In the genomic region with DNA sequence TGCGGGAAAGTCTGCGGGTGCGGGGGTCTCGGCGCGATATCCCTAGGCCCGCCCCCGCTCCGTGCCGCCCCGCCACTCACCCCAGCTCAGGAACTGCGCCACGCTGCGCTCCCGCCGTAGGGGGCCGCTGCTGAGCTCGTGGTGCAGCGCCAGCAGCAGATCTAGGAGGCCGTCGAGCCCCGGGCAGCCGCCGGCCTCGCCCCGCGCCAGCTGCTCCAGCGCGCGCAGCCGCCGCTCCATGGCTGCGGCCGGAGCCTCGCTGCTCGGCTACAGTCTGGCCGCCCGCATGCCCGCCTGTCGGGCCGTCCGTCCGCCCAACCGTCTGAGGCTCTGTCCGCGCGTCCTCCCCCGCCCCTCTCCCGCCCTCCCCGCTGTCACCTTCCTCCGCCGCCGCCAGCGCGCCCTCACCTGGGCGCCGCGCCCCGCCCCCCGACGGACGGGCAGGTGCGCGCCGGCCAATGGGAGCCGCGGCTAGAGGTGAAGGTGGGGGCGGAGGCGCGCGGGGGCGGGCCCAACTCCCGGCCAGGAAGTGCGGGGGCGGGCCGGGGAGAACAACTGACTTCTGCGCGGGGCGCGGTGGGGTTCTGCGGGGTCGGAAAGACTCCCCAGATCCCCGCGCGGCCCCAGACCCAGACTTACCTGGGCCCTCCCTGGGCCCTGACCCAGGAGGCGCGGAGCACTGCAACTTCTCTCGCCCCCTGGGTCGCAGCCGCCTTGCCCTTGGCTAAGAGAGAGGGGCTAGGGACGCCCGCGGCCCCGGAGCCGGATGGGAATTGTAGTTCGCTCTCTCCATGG, we compare ENCODE assay signal across 8 cellular contexts. TPM values are rescaled to one million over a fixed set of nuclear protein-coding genes. Genes with fewer than 3 reads are reported as not detected.
DNase-seq lines count a peak whose midpoint lies in the region; ATAC-seq and TF ChIP-seq lines count a peak whose summit lies in the region.

Gene CDC42BPG (minus strand): TSS at position 324 of the 795 bp plus-strand sequence. CDS start 84 bp downstream, at position 240.

- peaks cover 2% of the 10 kb centered on the region for H4K20me1 ChIP-seq in osteoblast (ENCODE audit: insufficient read depth, low read length)

- no peaks in the 10 kb centered on the region for H3K36me3 ChIP-seq in osteoblast (ENCODE audit: insufficient read depth, low read length)

- TF ChIP-seq CTCF in LNCAP (IDR thresholded peaks at IDR 0.05) (peak; percentile 70), osteoblast (IDR thresholded peaks at IDR 0.05; ENCODE audit: extremely low read depth, low read depth, low read length) (peak; percentile 39)

- no peaks in the 10 kb centered on the region for H3K4me1 ChIP-seq in osteoblast (ENCODE audit: insufficient read depth, low read length)

- no peak within 1 kb of the TSS for H2AFZ ChIP-seq in osteoblast (ENCODE audit: low read length)

- H3K4me2 ChIP-seq in osteoblast (ENCODE audit: insufficient read depth, low read length) = peak within 1 kb of the TSS; percentile 28

- H3K79me2 ChIP-seq in osteoblast (ENCODE audit: insufficient read depth, low read length) = no peaks in the 10 kb centered on the region

- no peaks in the 10 kb centered on the region for H3K27me3 ChIP-seq in osteoblast (ENCODE audit: insufficient read depth, low read length)

- peak within 1 kb of the TSS; percentile 43 for H3K4me3 ChIP-seq in osteoblast (ENCODE audit: insufficient read depth, low read length)

- no peak for ATAC-seq in GM18858 (IDR thresholded peaks at IDR 0.05; ENCODE audit: unreplicated experiment)

- DNase-seq in ELF-1 (ENCODE audit: low read depth, low spot score) (peak; percentile 66), RPMI7951 (ENCODE audit: low read depth) (peak; percentile 43), foreskin melanocyte (peak; percentile 48), osteoblast (ENCODE audit: insufficient read length, low spot score, missing footprints) (peak; percentile 100), NK-92 (lab: John Stamatoyannopoulos, UW; ENCODE audit: unreplicated experiment) (no peak)
- DNase-seq in activated naive CD4-positive, alpha-beta T cell (lab: John Stamatoyannopoulos, UW) = peak in 3 of 4 experiments; percentile 35 to 71 (median 58)

- H3K27ac ChIP-seq in osteoblast (ENCODE audit: low read depth, low read length) = no peak within 1 kb of the TSS

- no peaks in the 10 kb centered on the region for H3K9me3 ChIP-seq in osteoblast (ENCODE audit: low read depth, low read length)

RNA-seq across cellular contexts. Expression of gene CDC42BPG, which starts in this region (rescaled TPM):
- total RNA-seq in RPMI7951 (2014; rRNA removed; shearing (Covaris generic)) = 0.20 TPM in 1 of 2 replicates, not detected in the other
- under 0.01 and 0.29 TPM in 2 replicates for total RNA-seq in osteoblast

Comparison
In these comparisons a context has a peak if more than half of its experiments do, and no peak if none do; other contexts are left out.
1. Peak in DNase-seq in RPMI7951; RNA of the gene not detected or under 1 TPM.
2. Peak in DNase-seq, H3K4me3 ChIP-seq and H3K4me2 ChIP-seq in osteoblast; RNA of the gene not detected or under 1 TPM.